ENCODE assay signal across 8 cellular contexts in genomic region chr2:74250189-74250631, GRCh38. TPM values are rescaled to one million over a fixed set of nuclear protein-coding genes. Genes with fewer than 3 reads are reported as not detected.
DNase-seq lines count a peak whose midpoint lies in the region; ATAC-seq and TF ChIP-seq lines count a peak whose summit lies in the region.

No MANE protein-coding gene starts in this region.

- H3K9me3 Mint-ChIP-seq in activated naive CD4-positive, alpha-beta T cell treated with anti-CD3 and anti-CD28 coated beads for 36 hours: no peaks in the 10 kb centered on the region

- no peaks in the 10 kb centered on the region for H3K9me3 ChIP-seq in heart left ventricle
- H3K9me3 ChIP-seq in gastrocnemius medialis: no peaks in the 10 kb centered on the region

- no peak overlapping the region for H3K27ac Mint-ChIP-seq in activated naive CD4-positive, alpha-beta T cell treated with anti-CD3 and anti-CD28 coated beads for 36 hours

- in situ Hi-C loops in gastrocnemius medialis (cut with MboI; ENCODE audit: low sequenced_read_pairs in 4 of 4): no loop called here

- no peak overlapping the region for H3K4me3 Mint-ChIP-seq in activated naive CD4-positive, alpha-beta T cell treated with anti-CD3 and anti-CD28 coated beads for 36 hours

- H3K4me3 ChIP-seq in heart left ventricle (no peak overlapping the region), gastrocnemius medialis (no peak overlapping the region)

- no peaks in the 10 kb centered on the region for H3K36me3 Mint-ChIP-seq in activated naive CD4-positive, alpha-beta T cell treated with anti-CD3 and anti-CD28 coated beads for 36 hours (ENCODE audit: low read depth)

- ATAC-seq in heart left ventricle (peak in 2 of 4 donors; percentile 38 to 51), gastrocnemius medialis (peak in 1 of 2 donors; percentile 49)

- CTCF ChIA-PET in HEK293T (lab: Yijun Ruan, JAX): interaction anchor here (0.6 to 1.9 kb wide), 12 partner anchors 10 to 141 kb away, joined by 3 to 17 read pairs (median 3); no protein-coding TSS in a partner anchor
- CTCF ChIA-PET in activated naive CD4-positive, alpha-beta T cell treated with anti-CD3 and anti-CD28 coated beads for 36 hours (lab: Charles Lee): interaction anchor here (0.7 to 9.3 kb wide), 41 partner anchors 8 to 341 kb away, joined by 3 to 163 read pairs (median 4); partner anchors contain the start of genes BOLA3 and INO80B

- peaks cover 2% of the 10 kb centered on the region for H3K4me1 Mint-ChIP-seq in activated naive CD4-positive, alpha-beta T cell treated with anti-CD3 and anti-CD28 coated beads for 36 hours (ENCODE audit: low read depth)

- H3K36me3 ChIP-seq in heart left ventricle (peaks cover 0 to 4% (median 0%) of the 10 kb centered on the region in 9 donors), gastrocnemius medialis (no peaks in the 10 kb centered on the region)

- H3K27me3 Mint-ChIP-seq in activated naive CD4-positive, alpha-beta T cell treated with anti-CD3 and anti-CD28 coated beads for 36 hours (ENCODE audit: low read depth): no peaks in the 10 kb centered on the region

- TF ChIP-seq POLR2A in heart left ventricle (IDR thresholded peaks at IDR 0.05) (no peak), gastrocnemius medialis (IDR thresholded peaks at IDR 0.05) (no peak)

- TF ChIP-seq CTCF in heart left ventricle (IDR thresholded peaks at IDR 0.05): peak; percentile 62 to 87 (median 74)
- TF ChIP-seq CTCF in gastrocnemius medialis (IDR thresholded peaks at IDR 0.05 in 4 of 5, conservative IDR thresholded peaks at IDR 0.05 in 1 of 5): peak; percentile 31 to 68 (median 56)

- POLR2A ChIA-PET in HEK293T (lab: Yijun Ruan, JAX): no interaction called here

- no peaks in the 10 kb centered on the region for H3K27me3 ChIP-seq in heart left ventricle
- H3K27me3 ChIP-seq in gastrocnemius medialis: no peaks in the 10 kb centered on the region

- DNase-seq in COR-L47 (lab: John Stamatoyannopoulos, UW): peak; percentile 53
- DNase-seq in HEK293T (ENCODE audit: extremely low spot score): peak; percentile 72
- peak; percentile 10 to 32 for DNase-seq in SHP77 (lab: John Stamatoyannopoulos, UW)
- DNase-seq in activated naive CD4-positive, alpha-beta T cell treated with anti-CD3 and anti-CD28 coated beads for 36 hours: peak; percentile 68
- peak in 2 of 5 donors; percentile 31 to 50 for DNase-seq in heart left ventricle
- no peak for DNase-seq in gastrocnemius medialis
- no peak for DNase-seq in T1000 (lab: John Stamatoyannopoulos, UW)
- DNase-seq in NOMO-1 treated with DMSO at 0.1 percent for 48 hours (lab: John Stamatoyannopoulos, UW; ENCODE audit: unreplicated experiment): no peak

- H3K4me1 ChIP-seq in heart left ventricle (peaks cover 0 to 13% (median 2%) of the 10 kb centered on the region in 12 donors), gastrocnemius medialis (no peaks in the 10 kb centered on the region)

- intact Hi-C loops in activated naive CD4-positive, alpha-beta T cell treated with anti-CD3 and anti-CD28 coated beads for 36 hours (cut with micrococcal nuclease): loop anchor here (1.0 to 10.0 kb wide), 7 partner anchors 85 to 425 kb away; partner anchors contain the start of genes INO80B, STAMBP and WBP1
- intact Hi-C loops in heart left ventricle (cut with DNase I): loop anchor here in 5 of 10 donors (5.0 to 10.0 kb wide), 6 partner anchors 82 to 425 kb away; partner anchors contain the start of gene STAMBP (in 2 of the 5)
- intact Hi-C loops in gastrocnemius medialis (cut with DNase I; ENCODE audit: low total_unique reads): loop anchor here (2.0 to 10.0 kb wide), 2 partner anchors 85 to 425 kb away; partner anchors contain the start of gene STAMBP

- H3K27ac ChIP-seq in heart left ventricle (no peak overlapping the region), gastrocnemius medialis (no peak overlapping the region)

- 31 to 37% (median 34%) methylated on average over 10 of the region's 10 CpGs for WGBS in heart left ventricle, 4 donors

TF ChIP-seq in HEK293T, 16 proteins besides CTCF, POLR2A, EP300 and RAD21:
- TF ChIP-seq ZNF384 (IDR thresholded peaks at IDR 0.05): no peak
- TF ChIP-seq FOXA1 (IDR thresholded peaks at IDR 0.05): no peak
- no peak for TF ChIP-seq TARDBP (IDR thresholded peaks at IDR 0.05)
- no peak for TF ChIP-seq SP1 (IDR thresholded peaks at IDR 0.05)
TF ChIP-seq in HEK293T: peak in this region for 0.

RNA-seq across cellular contexts. Expression of gene MTHFD2, which starts 51.8 kb away (rescaled TPM):
- total RNA-seq in activated naive CD4-positive, alpha-beta T cell treated with anti-CD3 and anti-CD28 coated beads for 36 hours: 100 to 1,000 TPM; 683 to 692 TPM
- total RNA-seq in heart left ventricle (10 to 100 TPM; 13.0 to 40.5 (median 17.5) TPM), gastrocnemius medialis (10 to 100 TPM; 29.0 to 53.5 (median 32.5) TPM)
- polyA plus RNA-seq in heart left ventricle: 10 to 100 TPM; 12.9 to 27.6 TPM

Comparison
In these comparisons a context has a peak if more than half of its experiments do, and no peak if none do; other contexts are left out.
1. DNase-seq: peak in COR-L47 (single experiment), HEK293T (single experiment), SHP77 (2 of 2) and activated naive CD4-positive, alpha-beta T cell treated with anti-CD3 and anti-CD28 coated beads for 36 hours (single experiment); none in gastrocnemius medialis (0 of 2), T1000 (single experiment) and NOMO-1 treated with DMSO at 0.1 percent for 48 hours (single experiment).
2. RNA of gene MTHFD2, which starts 51.8 kb away (total RNA-seq): 683 to 692 TPM in activated naive CD4-positive, alpha-beta T cell treated with anti-CD3 and anti-CD28 coated beads for 36 hours; 29.0 to 53.5 TPM in gastrocnemius medialis and 13.0 to 40.5 TPM in heart left ventricle; every median in the first group is over 10 times any median in the second.